8 cellular contexts compared by ENCODE assay signal in the genomic region with DNA sequence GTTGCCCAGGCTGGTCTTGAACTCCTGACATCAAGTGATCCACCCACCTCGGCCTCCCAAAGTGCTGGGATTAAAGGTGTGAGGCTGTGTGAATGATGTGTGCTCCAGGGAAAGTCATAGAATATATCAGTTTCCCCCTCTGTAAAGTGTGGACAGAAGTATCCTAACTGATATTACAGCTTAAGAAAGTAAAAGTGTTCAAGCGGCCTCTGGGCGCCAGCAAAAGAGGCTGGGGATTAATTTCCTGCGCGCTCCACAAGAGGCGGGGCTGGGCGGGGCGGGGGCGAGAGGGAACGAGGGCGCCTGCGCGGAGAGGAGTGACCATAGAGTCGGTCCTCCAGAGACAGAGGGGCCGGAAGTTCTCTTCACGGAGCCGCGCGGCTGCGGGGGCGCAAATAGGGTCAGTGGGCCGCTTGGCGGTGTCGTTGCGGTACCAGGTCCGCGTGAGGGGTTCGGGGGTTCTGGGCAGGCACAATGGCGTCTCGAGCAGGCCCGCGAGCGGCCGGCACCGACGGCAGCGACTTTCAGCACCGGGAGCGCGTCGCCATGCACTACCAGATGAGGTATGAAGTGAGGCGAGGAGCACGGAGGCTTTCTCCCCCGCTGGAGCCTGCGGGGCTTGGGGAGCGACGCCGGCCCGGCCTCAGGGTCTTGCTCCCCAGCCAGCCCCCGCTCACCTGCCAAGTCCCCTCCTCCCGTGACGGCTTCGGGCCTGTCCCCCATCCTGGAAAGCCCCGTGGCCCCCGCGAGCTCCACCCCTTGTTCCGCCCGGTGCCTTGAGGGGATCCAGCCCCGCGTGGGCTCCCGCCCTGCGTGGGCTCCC. TPM values are rescaled to one million over a fixed set of nuclear protein-coding genes. Genes with fewer than 3 reads are reported as not detected.
A peak's percentile ranks its signal among the peaks of the same experiment; 100 is the strongest.
DNase-seq lines count a peak whose midpoint lies in the region; ATAC-seq and TF ChIP-seq lines count a peak whose summit lies in the region.

Gene JAGN1 (plus strand): TSS at position 362 of the 823 bp plus-strand sequence. CDS start 113 bp downstream, at position 475.

- H3K27me3 Mint-ChIP-seq in T-cell = no peaks in the 10 kb centered on the region

- peak within 1 kb of the TSS; percentile 94 to 96 (median 96) for H3K4me3 Mint-ChIP-seq in T-cell

- peaks cover 37 to 43% (median 40%) of the 10 kb centered on the region in 3 donors for H3K4me1 Mint-ChIP-seq in T-cell

- peak; percentile 11 for TF ChIP-seq CTCF in GM12864 (IDR thresholded peaks at IDR 0.05; ENCODE audit: low read depth, low read length, missing control alignments)
- peak in 1 of 2 experiments; percentile 7 for TF ChIP-seq CTCF in tibial artery (IDR thresholded peaks at IDR 0.05)

- H2BK120ac ChIP-seq in trophoblast cell (ENCODE audit: insufficient read depth, low read length, poor library complexity) = peak within 1 kb of the TSS; percentile 92

- peak within 1 kb of the TSS; percentile 99 for H4K8ac ChIP-seq in trophoblast cell (ENCODE audit: low read depth, low read length)

- H3K27ac ChIP-seq in trophoblast cell (ENCODE audit: low read depth, low read length) (peak within 1 kb of the TSS; percentile 40), tibial artery (peak within 1 kb of the TSS; percentile 92 to 98)

- H3K18ac ChIP-seq in trophoblast cell (ENCODE audit: low read length) = peak within 1 kb of the TSS; percentile 95

- peak; percentile 64 for DNase-seq in GM12864 (ENCODE audit: low read depth)
- DNase-seq in NCI-H1092 (lab: John Stamatoyannopoulos, UW) = peak; percentile 69
- DNase-seq in T-cell = peak; percentile 78 to 96 (median 88)
- DNase-seq in adipocyte (ENCODE audit: low read depth) = peak; percentile 97
- peak; percentile 95 for DNase-seq in cardiac septum (ENCODE audit: low spot score)
- DNase-seq in trophoblast cell = peak; percentile 84 to 90
- peak; percentile 84 to 93 for DNase-seq in tibial artery

- H3K14ac ChIP-seq in trophoblast cell (ENCODE audit: low read length) = peak within 1 kb of the TSS; percentile 94

- CTCF ChIA-PET in T-cell (lab: Charles Lee) = interaction anchor here (0.6 to 1.9 kb wide), 7 partner anchors 16 to 56 kb away, joined by 3 to 9 read pairs (median 4); no protein-coding TSS in a partner anchor

- peak within 1 kb of the TSS; percentile 95 for H4K91ac ChIP-seq in trophoblast cell (ENCODE audit: low read depth, low read length)

- no peak within 1 kb of the TSS for H2BK12ac ChIP-seq in trophoblast cell (ENCODE audit: low read length)

- ATAC-seq in HG02588 (IDR thresholded peaks at IDR 0.05; ENCODE audit: unreplicated experiment) = peak; percentile 68
- peak; percentile 87 to 93 (median 90) for ATAC-seq in T-cell (replicated peaks in 1 of 4)

- H3K9ac ChIP-seq in adipocyte (ENCODE audit: low read length) = peak within 1 kb of the TSS; percentile 100
- peak within 1 kb of the TSS; percentile 96 for H3K9ac ChIP-seq in trophoblast cell (ENCODE audit: low read length)

- H3K4ac ChIP-seq in trophoblast cell (ENCODE audit: low read depth, low read length) = peak within 1 kb of the TSS; percentile 95

- peaks cover 23% of the 10 kb centered on the region for H3K36me3 Mint-ChIP-seq in T-cell

- H3K4me1 ChIP-seq in adipocyte (ENCODE audit: control insufficient read depth, insufficient read depth, low read length) = peaks cover 53% of the 10 kb centered on the region
- no peaks in the 10 kb centered on the region for H3K4me1 ChIP-seq in trophoblast cell (ENCODE audit: control insufficient read depth in 1 of 2, insufficient read depth in 2 of 2, low read length in 2 of 2)
- peaks cover 0 to 28% (median 21%) of the 10 kb centered on the region in 4 donors for H3K4me1 ChIP-seq in tibial artery

- H3K4me3 ChIP-seq in GM12864 (ENCODE audit: low read depth, low read length) (peak within 1 kb of the TSS; percentile 100), adipocyte (ENCODE audit: low read length) (peak within 1 kb of the TSS; percentile 95), trophoblast cell (ENCODE audit: low read depth, low read length) (peak within 1 kb of the TSS; percentile 96), tibial artery (peak within 1 kb of the TSS; percentile 84 to 95)

- H3K79me2 ChIP-seq in trophoblast cell (ENCODE audit: control insufficient read depth, insufficient read depth, low read length, poor library complexity) = peaks cover 5% of the 10 kb centered on the region

- POLR2A ChIA-PET in T-cell (lab: Charles Lee) = interaction anchor here (0.6 to 2.5 kb wide), 7 partner anchors 17 to 257 kb away, joined by 3 to 14 read pairs (median 4); partner anchors contain the start of genes ARPC4 (in 2 of the 2), TADA3 (in 2 of the 2) and CRELD1 (in 1 of the 2)

- H3K9me3 Mint-ChIP-seq in T-cell = no peaks in the 10 kb centered on the region

- H3K27me3 ChIP-seq in adipocyte (replicated peaks; ENCODE audit: control insufficient read depth, insufficient read depth, low read length) (no peaks in the 10 kb centered on the region), trophoblast cell (ENCODE audit: insufficient read depth, low read length) (no peaks in the 10 kb centered on the region), tibial artery (no peaks in the 10 kb centered on the region)

- peak within 1 kb of the TSS; percentile 72 for H3K4me2 ChIP-seq in trophoblast cell (ENCODE audit: low read length)

- intact Hi-C loops in cardiac septum (cut with DNase I) = loop anchor here (2.0 to 5.0 kb wide), 3 partner anchors 24 to 98 kb away; partner anchors contain the start of genes ARPC4 and TADA3
- intact Hi-C loops in tibial artery (cut with DNase I; ENCODE audit: low total_unique reads) = loop anchor here (2.0 kb wide), 1 partner anchor 24 kb away; no protein-coding TSS in a partner anchor

- peak within 1 kb of the TSS; percentile 92 for H2AK5ac ChIP-seq in trophoblast cell (ENCODE audit: low read length)

- peak within 1 kb of the TSS; percentile 99 for H2AFZ ChIP-seq in trophoblast cell (ENCODE audit: insufficient read depth, low read length, poor library complexity)

- peak within 1 kb of the TSS; percentile 95 for H2BK5ac ChIP-seq in trophoblast cell (ENCODE audit: low read depth, low read length, poor library complexity)

- no peak within 1 kb of the TSS for H3K23ac ChIP-seq in trophoblast cell (ENCODE audit: low read length)

- H4K12ac ChIP-seq in trophoblast cell (ENCODE audit: low read depth, low read length) = peak within 1 kb of the TSS; percentile 96

- no peaks in the 10 kb centered on the region for H3K9me3 ChIP-seq in adipocyte (ENCODE audit: control insufficient read depth, low read length)
- no peaks in the 10 kb centered on the region for H3K9me3 ChIP-seq in trophoblast cell (ENCODE audit: insufficient read depth, low read depth, low read length)
- H3K9me3 ChIP-seq in tibial artery = no peaks in the 10 kb centered on the region

- WGBS in trophoblast cell (ENCODE audit: extremely low coverage, insufficient coverage, insufficient read length) = no CpG with 5 or more reads among the region's 62 CpGs

- H3K27ac Mint-ChIP-seq in T-cell = peak within 1 kb of the TSS; percentile 95 to 98

- H3K36me3 ChIP-seq in adipocyte (ENCODE audit: control insufficient read depth, insufficient read depth, low read length, severe bottlenecking) = peaks cover 21% of the 10 kb centered on the region
- peaks cover 6 to 12% of the 10 kb centered on the region in 2 experiments for H3K36me3 ChIP-seq in trophoblast cell (ENCODE audit: control insufficient read depth in 1 of 2, insufficient read depth in 2 of 2, low read length in 2 of 2)
- H3K36me3 ChIP-seq in tibial artery = peaks cover 12 to 19% (median 14%) of the 10 kb centered on the region in 3 donors

- peaks cover 5% of the 10 kb centered on the region for H3K79me1 ChIP-seq in trophoblast cell (ENCODE audit: low read length)

RNA-seq across cellular contexts. Expression of gene JAGN1, which starts in this region (rescaled TPM):
- 10 to 100 TPM; 16.9 to 28.6 (median 23.7) TPM for total RNA-seq in T-cell
- total RNA-seq in cardiac septum = 17.3 TPM
- polyA plus RNA-seq in trophoblast cell (2013) = 19.5 and 20.3 TPM in 2 replicates

Comparison
In these comparisons a context has a peak if more than half of its experiments do, and no peak if none do; other contexts are left out.
1. Peak in every context shown above with its lines: DNase-seq, ATAC-seq, H3K4me3 ChIP-seq and H3K27ac ChIP-seq.